26 cellular contexts compared by ENCODE assay signal in genomic region chr2:75136001-75136400, GRCh38.
"Had no signal": no experiment of that assay in that cellular context is flagged by ENCODE, and none has a peak within 500 bp of the region (broad histone marks: within the 10 kb centered on the region; RNA-seq: fewer than 3 reads in every experiment).

No MANE protein-coding gene starts in this region.

- H3K36me3 Mint-ChIP-seq: activated naive CD8-positive, alpha-beta T cell had no signal

- H3K27ac ChIP-seq: body of pancreas, epithelial cell of prostate had no signal

- H3K27me3 ChIP-seq: body of pancreas had no signal

- H3K27me3 Mint-ChIP-seq: activated CD4-positive, alpha-beta T cell treated with anti-CD3 and anti-CD28 coated beads for 36 hours; activated naive CD8-positive, alpha-beta T cell; activated T-helper 17 cell treated with anti-CD3 and anti-CD28 coated beads, Interleukin-2, amount 50 U/mL, for 72 hours had no signal

- H3K27ac Mint-ChIP-seq: activated CD4-positive, alpha-beta memory T cell treated with anti-CD3 and anti-CD28 coated beads, Interleukin-2, amount 10 ng/mL, durations not matched to agents 7 days and 5 days; activated CD4-positive, alpha-beta T cell treated with anti-CD3 and anti-CD28 coated beads for 36 hours; activated CD4-positive, alpha-beta T cell treated with anti-CD3 and anti-CD28 coated beads, Interleukin-2, amount 10 ng/mL, durations not matched to agents 24 days and 14 days; activated naive CD8-positive, alpha-beta T cell; activated T-helper 17 cell treated with anti-CD3 and anti-CD28 coated beads, Interleukin-2, amount 50 U/mL, for 72 hours; effector memory CD8-positive, alpha-beta T cell had no signal

- H3K9me3 Mint-ChIP-seq: activated CD4-positive, alpha-beta memory T cell treated with anti-CD3 and anti-CD28 coated beads, Interleukin-2, amount 10 ng/mL, durations not matched to agents 7 days and 5 days; activated CD4-positive, alpha-beta T cell treated with anti-CD3 and anti-CD28 coated beads, Interleukin-2, amount 10 ng/mL, durations not matched to agents 24 days and 14 days; activated T-cell treated with anti-CD3 and anti-CD28 coated beads, Interleukin-2, amount 50 U/mL, for 4 hours; activated T-helper 17 cell treated with anti-CD3 and anti-CD28 coated beads, Interleukin-2, amount 50 U/mL, for 72 hours; effector memory CD8-positive, alpha-beta T cell had no signal

- H3K4me1 ChIP-seq: body of pancreas had no signal

- H3K4me1 Mint-ChIP-seq: activated CD4-positive, alpha-beta memory T cell treated with anti-CD3 and anti-CD28 coated beads, Interleukin-2, amount 10 ng/mL, durations not matched to agents 7 days and 5 days; activated CD4-positive, alpha-beta T cell treated with anti-CD3 and anti-CD28 coated beads for 36 hours; activated CD4-positive, alpha-beta T cell treated with anti-CD3 and anti-CD28 coated beads, Interleukin-2, amount 10 ng/mL, durations not matched to agents 24 days and 14 days; activated T-helper 17 cell treated with anti-CD3 and anti-CD28 coated beads, Interleukin-2, amount 50 U/mL, for 72 hours had no signal

- DNase-seq: activated CD4-positive, alpha-beta memory T cell treated with anti-CD3 and anti-CD28 coated beads, Interleukin-2, amount 10 ng/mL, durations not matched to agents 7 days and 5 days; activated CD4-positive, alpha-beta T cell treated with anti-CD3 and anti-CD28 coated beads for 36 hours; activated CD4-positive, alpha-beta T cell treated with anti-CD3 and anti-CD28 coated beads, Interleukin-2, amount 10 ng/mL, durations not matched to agents 24 days and 14 days; activated CD4-positive, CD25-positive, alpha-beta regulatory T cell; activated CD4-positive, CD25-positive, alpha-beta regulatory T cell treated with anti-CD3 and anti-CD28 coated beads, Interleukin-2, amount 50 U/mL, for 72 hours; activated CD8-positive, alpha-beta memory T cell treated with anti-CD3 and anti-CD28 coated beads, Interleukin-2, amount 50 U/mL, for 48 hours; activated effector memory CD4-positive, alpha-beta T cell treated with Interleukin-2 at 50 U/mL for 16 hours; activated gamma-delta T cell treated with Interleukin-2 at 50 U/mL for 16 hours; activated naive CD4-positive, alpha-beta T cell treated with anti-CD3 and anti-CD28 coated beads, Interleukin-2, amount 50 U/mL, for 16 hours; activated naive CD4-positive, alpha-beta T cell treated with Interleukin-2 at 50 U/mL for 16 hours; activated T-cell treated with anti-CD3 and anti-CD28 coated beads, Interleukin-2, amount 50 U/mL, for 4 hours; amygdala; aorta; body of pancreas; caudate nucleus; cortex of kidney; dermis blood vessel endothelial cell; effector CD4-positive, alpha-beta T cell; effector memory CD8-positive, alpha-beta T cell; foreskin fibroblast; T-helper 2 cell had no signal

- FAIRE-seq: colon, frontal cortex had no signal

- H3K9me3 ChIP-seq: body of pancreas had no signal

- ATAC-seq: activated CD4-positive, alpha-beta T cell treated with anti-CD3 and anti-CD28 coated beads for 36 hours; activated T-cell treated with anti-CD3 and anti-CD28 coated beads, Interleukin-2, amount 50 U/mL, for 4 hours; activated T-helper 17 cell treated with anti-CD3 and anti-CD28 coated beads, Interleukin-2, amount 50 U/mL, for 72 hours; body of pancreas; effector memory CD8-positive, alpha-beta T cell had no signal

- H3K4me3 Mint-ChIP-seq: activated CD4-positive, alpha-beta memory T cell treated with anti-CD3 and anti-CD28 coated beads, Interleukin-2, amount 10 ng/mL, durations not matched to agents 7 days and 5 days; activated CD4-positive, alpha-beta T cell treated with anti-CD3 and anti-CD28 coated beads for 36 hours; activated CD4-positive, alpha-beta T cell treated with anti-CD3 and anti-CD28 coated beads, Interleukin-2, amount 10 ng/mL, durations not matched to agents 24 days and 14 days; activated naive CD8-positive, alpha-beta T cell; activated T-cell treated with anti-CD3 and anti-CD28 coated beads, Interleukin-2, amount 50 U/mL, for 4 hours; activated T-helper 17 cell treated with anti-CD3 and anti-CD28 coated beads, Interleukin-2, amount 50 U/mL, for 72 hours; effector memory CD8-positive, alpha-beta T cell had no signal

- H3K4me3 ChIP-seq: body of pancreas had no signal
